Comparison of ENCODE assay signal across 8 cellular contexts in genomic region chr7:112452102-112452888, GRCh38. TPM values are rescaled to one million over a fixed set of nuclear protein-coding genes. Genes with fewer than 3 reads are reported as not detected.
A peak's percentile ranks its signal among the peaks of the same experiment; 100 is the strongest.
DNase-seq lines count a peak whose midpoint lies in the region; ATAC-seq, FAIRE-seq and TF ChIP-seq lines count a peak whose summit lies in the region.

No MANE protein-coding gene starts in this region.

- 12 to 15% methylated on average over 7 of the region's 7 CpGs for WGBS in lower leg skin, 2 donors
- 32 to 36% methylated on average over 7 of the region's 7 CpGs for WGBS in thyroid gland, 2 donors

- H3K79me2 ChIP-seq in ACC112 (ENCODE audit: control insufficient read depth, insufficient read depth, low read length, unreplicated experiment): peaks cover 67% of the 10 kb centered on the region

- H3K27ac ChIP-seq in ACC112 (ENCODE audit: low read depth, low read length) (peak overlapping the region; percentile 88), thyroid gland (peak overlapping the region; percentile 98 to 100 (median 100))

- peak; percentile 25 for TF ChIP-seq CTCF in GM12865 (IDR thresholded peaks at IDR 0.05; ENCODE audit: insufficient read depth, low read depth, low read length, missing control alignments)
- no peak for TF ChIP-seq CTCF in lower leg skin (IDR thresholded peaks at IDR 0.05)
- TF ChIP-seq CTCF in thyroid gland (IDR thresholded peaks at IDR 0.05): no peak

- no peak overlapping the region for H2AFZ ChIP-seq in ACC112 (ENCODE audit: low read length, unreplicated experiment)

- peaks cover 22% of the 10 kb centered on the region for H3K4me1 ChIP-seq in ACC112 (ENCODE audit: control insufficient read depth, insufficient read depth, low read length, unreplicated experiment)
- H3K4me1 ChIP-seq in thyroid gland: peaks cover 20 to 28% of the 10 kb centered on the region in 2 donors

- DNase-seq in GM12865 (ENCODE audit: low read depth): peak; percentile 15
- peak; percentile 32 for DNase-seq in RCC 7860 (ENCODE audit: low spot score)
- DNase-seq in dermis blood vessel endothelial cell: peak; percentile 68
- DNase-seq in lower leg skin (ENCODE audit: low spot score in 2 of 2): peak; percentile 84 to 95
- peak; percentile 42 to 47 for DNase-seq in thyroid gland

- peak overlapping the region; percentile 90 for H3K4me3 ChIP-seq in ACC112 (ENCODE audit: low read depth, low read length)
- H3K4me3 ChIP-seq in GM12865 (ENCODE audit: low read depth, low read length): peak overlapping the region; percentile 84
- H3K4me3 ChIP-seq in lower leg skin (ENCODE audit: low read depth, poor library complexity, severe bottlenecking): no peak overlapping the region
- peak overlapping the region in 1 of 3 donors; percentile 99 for H3K4me3 ChIP-seq in thyroid gland (replicated peaks in 1 of 3)

- TF ChIP-seq POLR2A in lower leg skin (IDR thresholded peaks at IDR 0.05) (peak in 1 of 2 donors; percentile 7), thyroid gland (IDR thresholded peaks at IDR 0.05) (peak in 1 of 2 donors; percentile 28)

- no peaks in the 10 kb centered on the region for H3K27me3 ChIP-seq in ACC112 (ENCODE audit: insufficient read depth, low read length)
- H3K27me3 ChIP-seq in thyroid gland: no peaks in the 10 kb centered on the region

- FAIRE-seq in RCC 7860 (lab: Jason Lieb, UNC): peak; percentile 54

- ATAC-seq in GM21737 (IDR thresholded peaks at IDR 0.05; ENCODE audit: unreplicated experiment) (no peak), GM21528 (IDR thresholded peaks at IDR 0.05; ENCODE audit: low FRiP score, unreplicated experiment) (no peak)

- H3K9me3 ChIP-seq in thyroid gland: no peaks in the 10 kb centered on the region

- H3K36me3 ChIP-seq in ACC112 (ENCODE audit: insufficient read depth, low read length): peaks cover 17% of the 10 kb centered on the region
- peaks cover 4 to 11% of the 10 kb centered on the region in 2 donors for H3K36me3 ChIP-seq in thyroid gland

- intact Hi-C loops in lower leg skin (cut with DNase I; ENCODE audit: low total_unique reads) (no loop called here), thyroid gland (cut with DNase I) (loop anchor here (10.0 kb wide), 1 partner anchor 247 kb away; the partner anchor contains the start of genes DOCK4 and ZNF277)

RNA-seq across cellular contexts. Expression of gene IFRD1, which starts 2.0 kb away (rescaled TPM):
- 34.1 and 55.5 TPM in 2 replicates for total RNA-seq in dermis blood vessel endothelial cell
- 10 to 100 TPM; 29.6 to 37.3 (median 32.1) TPM for total RNA-seq in lower leg skin
- total RNA-seq in thyroid gland: 10 to 100 TPM; 34.5 to 84.8 (median 57.1) TPM

RNA-seq across cellular contexts. Expression of gene LSMEM1, which starts 28.5 kb away (rescaled TPM):
- total RNA-seq in dermis blood vessel endothelial cell (0.17 and 1.3 TPM in 2 replicates), lower leg skin (1 to 10 TPM in 2 of 4 donors, under 1 TPM in 2; 0.13 to 2.4 (median 0.81) TPM), thyroid gland (1 to 10 TPM in 3 of 4 donors, under 1 TPM in 1; 0.39 to 5.5 (median 1.9) TPM)

Comparison
In these comparisons a context has a peak if more than half of its experiments do, and no peak if none do; other contexts are left out.
1. DNase-seq: peak in every context shown above with its lines; median percentile 90 in lower leg skin; 68 in dermis blood vessel endothelial cell; 44 in thyroid gland; 32 in RCC 7860; 15 in GM12865.